Comparison of ENCODE assay signal across 12 cellular contexts in genomic region chr20:32731882-32732266, GRCh38. TPM values are rescaled to one million over a fixed set of nuclear protein-coding genes. Genes with fewer than 3 reads are reported as not detected.
DNase-seq lines count a peak whose midpoint lies in the region; ATAC-seq, FAIRE-seq and TF ChIP-seq lines count a peak whose summit lies in the region.
"Had no signal": no experiment of that assay in that cellular context is flagged by ENCODE, and none has a peak within 500 bp of the region (broad histone marks: within the 10 kb centered on the region; RNA-seq: fewer than 3 reads in every experiment).

No MANE protein-coding gene starts in this region.

- H3K4me2 ChIP-seq in GM23338 (peak overlapping the region; percentile 6; the same call in 1 of the 2 replicates), MM.1S (ENCODE audit: low read depth, low read length) (no peak overlapping the region)

- peaks cover 17% of the 10 kb centered on the region for H3K4me1 Mint-ChIP-seq in GM23338
- peaks cover 19% of the 10 kb centered on the region for H3K4me1 Mint-ChIP-seq in nephron

- H3K79me2 ChIP-seq in GM23338 (replicated peaks; ENCODE audit: insufficient read depth) (peaks cover 100% of the 10 kb centered on the region), MM.1S (ENCODE audit: low read length) (peaks cover 23% of the 10 kb centered on the region)

- no peak overlapping the region for H2AFZ ChIP-seq in GM23338
- no peak overlapping the region for H2AFZ ChIP-seq in MM.1S (ENCODE audit: low read length)

- DNase-seq in GM23338 (ENCODE audit: low spot score) (no peak), NB4 (ENCODE audit: low read depth) (peak; percentile 88), bronchial epithelial cell (ENCODE audit: low read depth) (peak; percentile 61), MM.1S (no peak), posterior vena cava (ENCODE audit: low spot score) (no peak)
- DNase-seq: activated T-cell treated with anti-CD3 and anti-CD28 coated beads, Interleukin-2, amount 50 U/mL, for 1 hour; caudate nucleus; RPMI8226; stimulated activated naive B cell treated with anti-CD40 and anti-IgM and Interleukin-4, amounts not matched to agents 10 μg/mL and 1 μg/mL and 100 μg/mL, for 72 hours had no signal

- TF ChIP-seq POLR2A in NB4 (IDR thresholded peaks at IDR 0.05; ENCODE audit: extremely low read depth, insufficient read length) = no peak

- intact Hi-C loops in posterior vena cava (cut with DNase I) = no loop called here

- H3K27ac Mint-ChIP-seq in GM23338 (no peak overlapping the region; the same call in 1 of the 2 replicates), nephron (peak overlapping the region in 2 of 3 experiments; percentile 64 to 91)
- H3K27ac Mint-ChIP-seq: stimulated activated naive B cell treated with anti-CD40 and anti-IgM and Interleukin-4, amounts not matched to agents 10 μg/mL and 1 μg/mL and 100 μg/mL, for 72 hours had no signal

- H3K9ac ChIP-seq in MM.1S (ENCODE audit: low read length) = no peak overlapping the region

- H3K9me2 ChIP-seq in GM23338 (ENCODE audit: insufficient read depth) (no peaks in the 10 kb centered on the region), MM.1S (replicated peaks; ENCODE audit: insufficient read depth, low read length) (no peaks in the 10 kb centered on the region)

- H3K36me3 ChIP-seq in GM23338 (ENCODE audit: insufficient read depth) (peaks cover 15% of the 10 kb centered on the region), bronchial epithelial cell (ENCODE audit: control insufficient read depth, insufficient read depth, low read length) (peaks cover 4% of the 10 kb centered on the region), MM.1S (replicated peaks; ENCODE audit: insufficient read depth, low read length) (no peaks in the 10 kb centered on the region; the same call in 1 of the 2 replicates)

- peaks cover 20% of the 10 kb centered on the region for H3K4me1 ChIP-seq in GM23338 (ENCODE audit: insufficient read depth)
- H3K4me1 ChIP-seq in MM.1S (ENCODE audit: low read length) = peaks cover 8% of the 10 kb centered on the region; the same call in 1 of the 2 replicates

- no peaks in the 10 kb centered on the region for H3K9me3 ChIP-seq in MM.1S (replicated peaks; ENCODE audit: insufficient read depth, low read length)

- H3K9me3 Mint-ChIP-seq in GM23338 (no peaks in the 10 kb centered on the region), nephron (no peaks in the 10 kb centered on the region)
- H3K9me3 Mint-ChIP-seq: stimulated activated naive B cell treated with anti-CD40 and anti-IgM and Interleukin-4, amounts not matched to agents 10 μg/mL and 1 μg/mL and 100 μg/mL, for 72 hours had no signal

- H3F3A ChIP-seq in GM23338 (replicated peaks; ENCODE audit: low read depth) (no peaks in the 10 kb centered on the region; the same call in 1 of the 2 replicates), MM.1S (ENCODE audit: insufficient read depth, low read length) (no peaks in the 10 kb centered on the region)

- peak overlapping the region; percentile 6; the same call in 1 of the 2 replicates for H3K27ac ChIP-seq in GM23338 (ENCODE audit: low read depth)
- H3K27ac ChIP-seq in MM.1S (ENCODE audit: low read length) = no peak overlapping the region

- H3K27me3 ChIP-seq in GM23338 (ENCODE audit: insufficient read depth) = no peaks in the 10 kb centered on the region
- H3K27me3 ChIP-seq in bronchial epithelial cell (ENCODE audit: control insufficient read depth, insufficient read depth, low read length) = no peaks in the 10 kb centered on the region
- no peaks in the 10 kb centered on the region for H3K27me3 ChIP-seq in MM.1S (replicated peaks; ENCODE audit: insufficient read depth, low read length)

- peaks cover 36% of the 10 kb centered on the region for H3K36me3 Mint-ChIP-seq in GM23338 (ENCODE audit: low read depth)
- peaks cover 26% of the 10 kb centered on the region for H3K36me3 Mint-ChIP-seq in nephron (ENCODE audit: low read depth)

- peaks cover 47% of the 10 kb centered on the region for H4K20me1 ChIP-seq in GM23338 (replicated peaks; ENCODE audit: insufficient read depth)
- H4K20me1 ChIP-seq in MM.1S (ENCODE audit: insufficient read depth, low read length) = no peaks in the 10 kb centered on the region

- H3K4me3 ChIP-seq in GM23338 (no peak overlapping the region), NB4 (ENCODE audit: low read depth, low read length) (no peak overlapping the region), bronchial epithelial cell (ENCODE audit: low read depth, low read length) (no peak overlapping the region), MM.1S (ENCODE audit: low read length) (no peak overlapping the region)

- TF ChIP-seq CTCF in GM23338 (conservative IDR thresholded peaks at IDR 0.05; ENCODE audit: low read depth in 2 of 2) = no peak
- no peak for TF ChIP-seq CTCF in NB4 (IDR thresholded peaks at IDR 0.05; ENCODE audit: low read depth, low read length)
- TF ChIP-seq CTCF in bronchial epithelial cell (IDR thresholded peaks at IDR 0.05; ENCODE audit: insufficient read depth, low read length, severe bottlenecking) = no peak
- TF ChIP-seq CTCF in nephron (IDR thresholded peaks at IDR 0.05; ENCODE audit: unreplicated experiment in 3 of 3) = no peak
- TF ChIP-seq CTCF in MM.1S (IDR thresholded peaks at IDR 0.05; ENCODE audit: low read length) = no peak

- no peak overlapping the region for H3K4me3 Mint-ChIP-seq in GM23338
- H3K4me3 Mint-ChIP-seq in nephron = no peak overlapping the region
- H3K4me3 Mint-ChIP-seq: stimulated activated naive B cell treated with anti-CD40 and anti-IgM and Interleukin-4, amounts not matched to agents 10 μg/mL and 1 μg/mL and 100 μg/mL, for 72 hours had no signal

- H3K27me3 Mint-ChIP-seq in GM23338 (ENCODE audit: insufficient read depth, low read depth, poor library complexity) (peaks cover 3% of the 10 kb centered on the region), nephron (ENCODE audit: low read depth) (no peaks in the 10 kb centered on the region)
- H3K27me3 Mint-ChIP-seq: stimulated activated naive B cell treated with anti-CD40 and anti-IgM and Interleukin-4, amounts not matched to agents 10 μg/mL and 1 μg/mL and 100 μg/mL, for 72 hours had no signal

- no peak for FAIRE-seq in bronchial epithelial cell (lab: Jason Lieb, UNC)

- no peak for ATAC-seq in GM23338
- no peak for ATAC-seq in HG02981 (IDR thresholded peaks at IDR 0.05; ENCODE audit: unreplicated experiment)
- ATAC-seq: stimulated activated naive B cell treated with anti-CD40 and anti-IgM and Interleukin-4, amounts not matched to agents 10 μg/mL and 1 μg/mL and 100 μg/mL, for 72 hours had no signal

TF ChIP-seq in GM23338, 12 proteins besides CTCF, POLR2A, EP300 and RAD21 (continues in another document):
- TF ChIP-seq ZNF331 (CRISPR knock-in tag; IDR thresholded peaks at IDR 0.05; ENCODE audit: low read depth) (no peak), ETS1 (IDR thresholded peaks at IDR 0.05) (no peak), ZNF114 (CRISPR knock-in tag; IDR thresholded peaks at IDR 0.05) (no peak)

RNA-seq across cellular contexts. Expression of gene COMMD7, which starts 11.4 kb away (rescaled TPM):
- 84.7 and 86.4 TPM in 2 replicates for total RNA-seq in GM23338 (2014; rRNA removed; shearing (Covaris generic))
- polyA plus RNA-seq in GM23338 (2016; fragmentation: Nextera tagmentation; extraction: Ambion mirVana) = 67.3 and 70.4 TPM in 2 replicates
- total RNA-seq in bronchial epithelial cell (10.5 and 18.9 TPM in 2 replicates), posterior vena cava (10 to 100 TPM; 38.9 to 43.2 TPM)

RNA-seq across cellular contexts. Expression of gene DNMT3B, which starts 30.3 kb away (rescaled TPM):
- 2,222 and 2,281 TPM in 2 replicates for total RNA-seq in GM23338 (2014; rRNA removed; shearing (Covaris generic))
- polyA plus RNA-seq in GM23338 (2016; fragmentation: Nextera tagmentation; extraction: Ambion mirVana) = 711 and 726 TPM in 2 replicates
- total RNA-seq in bronchial epithelial cell = 0.79 and 2.4 TPM in 2 replicates
- total RNA-seq in posterior vena cava = under 1 TPM; 0.38 to 0.56 TPM

RNA-seq across cellular contexts. Expression of gene C20orf203, which starts 58.1 kb away (rescaled TPM):
- 0.08 TPM in 1 of 2 replicates, not detected in the other for total RNA-seq in GM23338 (2014; rRNA removed; shearing (Covaris generic))
- 0.03 and 0.11 TPM in 2 replicates for polyA plus RNA-seq in GM23338 (2016; fragmentation: Nextera tagmentation; extraction: Ambion mirVana)
- total RNA-seq in bronchial epithelial cell (under 0.01 TPM in 2 replicates), posterior vena cava (under 1 TPM in 1 of 2 donors, not detected in 1; 0.05 TPM)
- total RNA-seq: osteocyte had no signal

Comparison
In these comparisons a context has a peak if more than half of its experiments do, and no peak if none do; other contexts are left out.
1. DNase-seq: peak in NB4 (single experiment) and bronchial epithelial cell (single experiment); none in GM23338 (single experiment), MM.1S (single experiment) and posterior vena cava (single experiment).
2. RNA of gene DNMT3B, which starts 30.3 kb away (total RNA-seq): 2,222 to 2,281 TPM in GM23338; 0.79 to 2.4 TPM in bronchial epithelial cell and 0.38 to 0.56 TPM in posterior vena cava; every median in the first group is over 100 times any median in the second.